Comparison of ENCODE assay signal across 8 cellular contexts in genomic region chr3:48919215-48920138, GRCh38. TPM values are rescaled to one million over a fixed set of nuclear protein-coding genes. Genes with fewer than 3 reads are reported as not detected.
A peak's percentile ranks its signal among the peaks of the same experiment; 100 is the strongest.
DNase-seq lines count a peak whose midpoint lies in the region; ATAC-seq and TF ChIP-seq lines count a peak whose summit lies in the region.

No MANE protein-coding gene starts in this region.

- H2AFZ ChIP-seq in PC-3 (ENCODE audit: low read length), result peak overlapping the region; percentile 86
- peak overlapping the region; percentile 99 for H2AFZ ChIP-seq in osteoblast (ENCODE audit: low read length)

- DNase-seq in PC-3 (peak; percentile 64), foreskin fibroblast (peak; percentile 37 to 67), osteoblast (ENCODE audit: insufficient read length, low spot score, missing footprints) (peak; percentile 91)

- no peaks in the 10 kb centered on the region for H3K27me3 ChIP-seq in PC-3 (ENCODE audit: low read length)
- no peaks in the 10 kb centered on the region for H3K27me3 ChIP-seq in osteoblast (ENCODE audit: insufficient read depth, low read length)

- H3K27me3 Mint-ChIP-seq in activated T-helper 17 cell treated with anti-CD3 and anti-CD28 coated beads, Interleukin-2, amount 50 U/mL, for 72 hours, result no peaks in the 10 kb centered on the region

- ATAC-seq in GM18502 (IDR thresholded peaks at IDR 0.05; ENCODE audit: poor library complexity, unreplicated experiment) (peak; percentile 19), HG03097 (IDR thresholded peaks at IDR 0.05; ENCODE audit: low FRiP score, unreplicated experiment) (peak; percentile 19), PC-3 (peak; percentile 23)
- ATAC-seq in activated T-helper 17 cell treated with anti-CD3 and anti-CD28 coated beads, Interleukin-2, amount 50 U/mL, for 72 hours (replicated peaks), result peak; percentile 37

- WGBS in urinary bladder, result under 1% methylated on average over 54 of the region's 54 CpGs

- H3K4me2 ChIP-seq in PC-3 (ENCODE audit: low read length) (peak overlapping the region; percentile 89), osteoblast (ENCODE audit: insufficient read depth, low read length) (peak overlapping the region; percentile 91)

- no peaks in the 10 kb centered on the region for H3F3A ChIP-seq in PC-3 (ENCODE audit: low read length, unreplicated experiment)

- intact Hi-C loops in PC-3 (cut with micrococcal nuclease), result loop anchor here (2.0 kb wide), 1 partner anchor 73 kb away; the partner anchor contains the start of gene PRKAR2A

- peak overlapping the region; percentile 96 for H3K27ac Mint-ChIP-seq in activated T-helper 17 cell treated with anti-CD3 and anti-CD28 coated beads, Interleukin-2, amount 50 U/mL, for 72 hours

- no peaks in the 10 kb centered on the region for H3K9me3 Mint-ChIP-seq in activated T-helper 17 cell treated with anti-CD3 and anti-CD28 coated beads, Interleukin-2, amount 50 U/mL, for 72 hours

- H4K20me1 ChIP-seq in PC-3 (ENCODE audit: low read length) (peaks cover 14% of the 10 kb centered on the region), osteoblast (ENCODE audit: insufficient read depth, low read length) (peaks cover 22% of the 10 kb centered on the region)

- peaks cover 61% of the 10 kb centered on the region for H3K79me2 ChIP-seq in PC-3 (ENCODE audit: low read length)
- peaks cover 50% of the 10 kb centered on the region for H3K79me2 ChIP-seq in osteoblast (ENCODE audit: insufficient read depth, low read length)

- H3K27ac ChIP-seq in 22Rv1, result peak overlapping the region; percentile 96
- peak overlapping the region; percentile 71 for H3K27ac ChIP-seq in PC-3 (ENCODE audit: low read length)
- peak overlapping the region; percentile 95 for H3K27ac ChIP-seq in osteoblast (ENCODE audit: low read depth, low read length)
- peak overlapping the region; percentile 92 for H3K27ac ChIP-seq in urinary bladder (ENCODE audit: low read depth)

- TSS peak; percentile 57 for BruUV-seq in PC-3 (replicated peaks; lab: Mats Ljungman, UMichigan)

- H3K9me2 ChIP-seq in PC-3 (replicated peaks; ENCODE audit: low read length), result no peaks in the 10 kb centered on the region

- POLR2A ChIA-PET in PC-3 (lab: Charles Lee; ENCODE audit: unreplicated experiment), result interaction anchor here (0.5 to 0.7 kb wide), 6 partner anchors 19 to 213 kb away, joined by 3 to 11 read pairs (median 5); partner anchors contain the start of gene LAMB2

- peak overlapping the region; percentile 91 for H3K4me3 Mint-ChIP-seq in activated T-helper 17 cell treated with anti-CD3 and anti-CD28 coated beads, Interleukin-2, amount 50 U/mL, for 72 hours

- no peak for TF ChIP-seq CTCF in 22Rv1 (IDR thresholded peaks at IDR 0.05)
- TF ChIP-seq CTCF in PC-3 (conservative IDR thresholded peaks at IDR 0.05; ENCODE audit: low read depth, low read length), result no peak
- no peak for TF ChIP-seq CTCF in foreskin fibroblast (IDR thresholded peaks at IDR 0.05; ENCODE audit: low read depth, low read length)
- TF ChIP-seq CTCF in osteoblast (IDR thresholded peaks at IDR 0.05; ENCODE audit: extremely low read depth, low read depth, low read length), result no peak

- H3K9me3 ChIP-seq in PC-3 (ENCODE audit: low read length), result no peaks in the 10 kb centered on the region
- H3K9me3 ChIP-seq in osteoblast (ENCODE audit: low read depth, low read length), result no peaks in the 10 kb centered on the region

- peak overlapping the region; percentile 96 for H3K9ac ChIP-seq in PC-3 (ENCODE audit: low read length)

- H3K4me1 ChIP-seq in PC-3 (ENCODE audit: insufficient read depth, low read length) (peaks cover 13% of the 10 kb centered on the region), osteoblast (ENCODE audit: insufficient read depth, low read length) (peaks cover 16% of the 10 kb centered on the region), urinary bladder (ENCODE audit: insufficient read depth) (no peaks in the 10 kb centered on the region)

- H3K36me3 ChIP-seq in PC-3 (ENCODE audit: low read depth, low read length), result peaks cover 8% of the 10 kb centered on the region; the same call in 1 of the 2 replicates
- peaks cover 11% of the 10 kb centered on the region for H3K36me3 ChIP-seq in osteoblast (ENCODE audit: insufficient read depth, low read length)
- no peaks in the 10 kb centered on the region for H3K36me3 ChIP-seq in urinary bladder (ENCODE audit: insufficient read depth)

- H3K36me3 Mint-ChIP-seq in activated T-helper 17 cell treated with anti-CD3 and anti-CD28 coated beads, Interleukin-2, amount 50 U/mL, for 72 hours (ENCODE audit: low read depth), result peaks cover 49% of the 10 kb centered on the region

- H3K4me3 ChIP-seq in PC-3 (ENCODE audit: low read length) (peak overlapping the region; percentile 95), foreskin fibroblast (ENCODE audit: low read depth in 1 of 2, low read length in 2 of 2) (peak overlapping the region; percentile 90 to 96), osteoblast (ENCODE audit: insufficient read depth, low read length) (peak overlapping the region; percentile 89), urinary bladder (ENCODE audit: low read depth, low read length) (peak overlapping the region; percentile 96)

- CTCF ChIA-PET in PC-3 (lab: Charles Lee), result interaction anchor here (0.6 kb wide), 1 partner anchor 122 kb away, joined by 3 read pairs; no protein-coding TSS in a partner anchor

- peaks cover 9% of the 10 kb centered on the region for H3K4me1 Mint-ChIP-seq in activated T-helper 17 cell treated with anti-CD3 and anti-CD28 coated beads, Interleukin-2, amount 50 U/mL, for 72 hours

RNA-seq across cellular contexts. Expression of gene ARIH2, which starts 0.8 kb away (rescaled TPM):
- 136 and 156 TPM in 2 replicates for total RNA-seq in PC-3 (2014; rRNA removed)
- total RNA-seq in activated T-helper 17 cell treated with anti-CD3 and anti-CD28 coated beads, Interleukin-2, amount 50 U/mL, for 72 hours, result 100 to 1,000 TPM; 107 to 158 TPM
- 69.1 and 82.5 TPM in 2 replicates for total RNA-seq in osteoblast
- total RNA-seq in urinary bladder, result 71.6 TPM
- 59.9 TPM for polyA plus RNA-seq in urinary bladder

RNA-seq across cellular contexts. Expression of gene SLC25A20, which starts 20.8 kb away (rescaled TPM):
- total RNA-seq in PC-3 (2014; rRNA removed) (17.7 and 19.0 TPM in 2 replicates), osteoblast (11.2 and 11.9 TPM in 2 replicates), urinary bladder (11.0 TPM)
- total RNA-seq in activated T-helper 17 cell treated with anti-CD3 and anti-CD28 coated beads, Interleukin-2, amount 50 U/mL, for 72 hours, result 10 to 100 TPM; 13.4 to 33.7 TPM
- polyA plus RNA-seq in urinary bladder, result 14.1 TPM

Comparison
In these comparisons a context has a peak if more than half of its experiments do, and no peak if none do; other contexts are left out.
1. Peak in every context shown above with its lines: DNase-seq, ATAC-seq, H3K4me3 ChIP-seq and H3K27ac ChIP-seq.